In the genomic region with DNA sequence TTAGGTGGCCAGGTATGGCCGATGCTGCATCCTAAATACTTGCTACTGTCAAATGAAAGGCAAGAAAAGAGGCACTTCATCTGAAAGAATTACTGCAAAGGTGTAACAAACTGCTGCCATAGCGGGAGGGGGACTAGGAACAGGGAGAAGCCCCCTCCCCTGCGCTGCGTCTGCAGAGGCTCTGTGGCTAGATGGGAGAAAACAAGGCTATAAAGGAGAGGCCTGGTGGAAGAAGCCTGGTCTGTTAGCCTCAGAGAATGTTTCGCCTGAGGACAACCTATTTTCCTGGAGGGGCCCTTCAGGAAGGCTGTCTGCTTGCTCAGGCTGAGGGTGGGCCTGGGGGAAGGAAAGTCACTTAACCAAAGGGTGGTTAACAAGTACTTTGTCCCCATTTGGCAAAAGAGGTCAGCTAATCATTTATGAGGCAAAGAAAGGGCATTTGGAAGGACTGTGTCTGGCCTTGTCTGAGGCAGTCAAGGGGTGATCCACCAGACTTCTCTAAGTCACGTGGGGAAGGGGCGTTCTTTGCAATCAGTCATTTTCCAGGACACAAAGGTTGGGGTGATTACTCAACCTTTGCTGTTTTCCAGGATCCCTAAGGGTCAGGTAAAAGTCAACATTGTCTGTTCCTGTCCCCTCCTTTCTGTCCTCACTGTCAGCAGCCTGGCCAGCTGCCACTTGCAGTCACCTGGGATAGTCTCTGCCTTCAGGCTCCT, we compare ENCODE assay signal across 16 cellular contexts.
DNase-seq lines count a peak whose midpoint lies in the region; ATAC-seq, FAIRE-seq and TF ChIP-seq lines count a peak whose summit lies in the region.
"Had no signal": no experiment of that assay in that cellular context is flagged by ENCODE, and none has a peak within 500 bp of the region (broad histone marks: within the 10 kb centered on the region; RNA-seq: fewer than 3 reads in every experiment).

No MANE protein-coding gene starts in this region.

- peak; percentile 81 for DNase-seq in left lobe of liver (ENCODE audit: low spot score)
- DNase-seq in GM12892 (ENCODE audit: insufficient read length), result no peak
- DNase-seq in midbrain (lab: John Stamatoyannopoulos, UW), result no peak
- no peak for DNase-seq in NCI-H510A (lab: John Stamatoyannopoulos, UW)
- DNase-seq in activated CD4-positive, alpha-beta T cell treated with anti-CD3 and anti-CD28 coated beads, Interleukin-2, amount 10 ng/mL, durations not matched to agents 24 days and 14 days, result no peak
- DNase-seq: AML-193, anterior cingulate cortex, MM.1S, SHP77, spleen had no signal

- TF ChIP-seq POLR2A in GM12892 (IDR thresholded peaks at IDR 0.05; ENCODE audit: low read depth, low read length), result no peak

- H3K4me3 Mint-ChIP-seq in activated CD4-positive, alpha-beta T cell treated with anti-CD3 and anti-CD28 coated beads, Interleukin-2, amount 10 ng/mL, durations not matched to agents 24 days and 14 days, result no peak overlapping the region
- H3K4me3 Mint-ChIP-seq: nephron had no signal

- peaks cover 9% of the 10 kb centered on the region for H3K27me3 Mint-ChIP-seq in activated CD4-positive, alpha-beta T cell treated with anti-CD3 and anti-CD28 coated beads, Interleukin-2, amount 10 ng/mL, durations not matched to agents 24 days and 14 days

- ATAC-seq in GM18870 (IDR thresholded peaks at IDR 0.05; ENCODE audit: unreplicated experiment) (peak; percentile 26), GM21723 (IDR thresholded peaks at IDR 0.05; ENCODE audit: unreplicated experiment) (peak; percentile 41), HG03108 (IDR thresholded peaks at IDR 0.05; ENCODE audit: unreplicated experiment) (peak; percentile 20), left lobe of liver (peak; percentile 95)

- intact Hi-C loops in activated CD4-positive, alpha-beta T cell treated with anti-CD3 and anti-CD28 coated beads, Interleukin-2, amount 10 ng/mL, durations not matched to agents 24 days and 14 days (cut with micrococcal nuclease), result no loop called here

- peaks cover 1% of the 10 kb centered on the region for H3K4me1 Mint-ChIP-seq in activated CD4-positive, alpha-beta T cell treated with anti-CD3 and anti-CD28 coated beads, Interleukin-2, amount 10 ng/mL, durations not matched to agents 24 days and 14 days
- H3K4me1 Mint-ChIP-seq: nephron had no signal

- H3K36me3 Mint-ChIP-seq in activated CD4-positive, alpha-beta T cell treated with anti-CD3 and anti-CD28 coated beads, Interleukin-2, amount 10 ng/mL, durations not matched to agents 24 days and 14 days (ENCODE audit: low read depth), result no peaks in the 10 kb centered on the region

- H3K9me3 Mint-ChIP-seq in activated CD4-positive, alpha-beta T cell treated with anti-CD3 and anti-CD28 coated beads, Interleukin-2, amount 10 ng/mL, durations not matched to agents 24 days and 14 days, result peaks cover 8% of the 10 kb centered on the region

- FAIRE-seq in GM12892 (lab: Jason Lieb, UNC), result no peak
- FAIRE-seq: frontal cortex, TTC549 had no signal

- no peak overlapping the region for H3K27ac Mint-ChIP-seq in activated CD4-positive, alpha-beta T cell treated with anti-CD3 and anti-CD28 coated beads, Interleukin-2, amount 10 ng/mL, durations not matched to agents 24 days and 14 days

Comparison
In these comparisons a context has a peak if more than half of its experiments do, and no peak if none do; other contexts are left out.
1. ATAC-seq: peak in every context shown above with its lines; median percentile 95 in left lobe of liver; 41 in GM21723; 26 in GM18870; 20 in HG03108.